ENCODE assay signal across 19 cellular contexts in the genomic region with DNA sequence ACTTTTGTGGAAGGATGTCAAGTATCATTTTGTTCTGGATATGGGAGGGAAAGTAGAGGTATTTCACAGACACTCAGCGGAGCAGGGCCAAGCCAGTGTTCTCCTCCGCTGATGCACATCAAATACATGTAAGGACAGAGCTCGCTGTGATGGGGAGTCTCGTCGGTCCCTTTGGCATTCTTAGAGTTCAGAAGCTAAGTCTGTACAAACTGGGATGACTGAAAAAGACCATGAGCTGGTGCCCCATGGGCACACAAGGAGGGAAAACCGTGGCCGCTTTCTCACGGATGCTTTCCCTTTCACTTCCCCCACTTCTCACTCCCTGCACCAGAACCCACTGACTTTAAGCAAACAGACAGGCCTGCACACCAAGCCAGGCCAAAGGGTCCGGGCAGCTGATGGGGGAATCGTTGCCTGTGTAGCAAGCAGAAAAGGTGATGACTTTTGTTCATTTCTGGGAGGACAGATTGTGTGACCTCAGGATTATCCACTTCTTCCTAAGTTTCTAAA. TPM values are rescaled to one million over a fixed set of nuclear protein-coding genes. Genes with fewer than 3 reads are reported as not detected.
A peak's percentile ranks its signal among the peaks of the same experiment; 100 is the strongest.
DNase-seq lines count a peak whose midpoint lies in the region; ATAC-seq and TF ChIP-seq lines count a peak whose summit lies in the region.
"Had no signal": no experiment of that assay in that cellular context is flagged by ENCODE, and none has a peak within 500 bp of the region (broad histone marks: within the 10 kb centered on the region; RNA-seq: fewer than 3 reads in every experiment).

No MANE protein-coding gene starts in this region.

- peaks cover 3% of the 10 kb centered on the region for H3K36me3 Mint-ChIP-seq in activated naive CD8-positive, alpha-beta T cell treated with anti-CD3 and anti-CD28 coated beads, Interleukin-2, amount 10 ng/mL, durations not matched to agents 7 days and 5 days
- peaks cover 2% of the 10 kb centered on the region for H3K36me3 Mint-ChIP-seq in activated naive CD8-positive, alpha-beta T cell treated with anti-CD3 and anti-CD28 coated beads for 36 hours
- peaks cover 5% of the 10 kb centered on the region for H3K36me3 Mint-ChIP-seq in WTC11
- H3K36me3 Mint-ChIP-seq in stimulated activated naive B cell treated with anti-CD40 and anti-IgM and Interleukin-4, amounts not matched to agents 10 μg/mL and 1 μg/mL and 100 μg/mL, for 72 hours, result peaks cover 11 to 17% of the 10 kb centered on the region in 2 donors

- H3K4me3 ChIP-seq in ascending aorta, result no peak overlapping the region
- H3K4me3 ChIP-seq: lower lobe of right lung, suprapubic skin had no signal

- H3K4me3 Mint-ChIP-seq in activated naive CD8-positive, alpha-beta T cell treated with anti-CD3 and anti-CD28 coated beads, Interleukin-2, amount 10 ng/mL, durations not matched to agents 7 days and 5 days, result peak overlapping the region; percentile 32
- H3K4me3 Mint-ChIP-seq in activated naive CD8-positive, alpha-beta T cell treated with anti-CD3 and anti-CD28 coated beads for 36 hours, result no peak overlapping the region
- H3K4me3 Mint-ChIP-seq in WTC11, result no peak overlapping the region
- no peak overlapping the region for H3K4me3 Mint-ChIP-seq in stimulated activated naive B cell treated with anti-CD40 and anti-IgM and Interleukin-4, amounts not matched to agents 10 μg/mL and 1 μg/mL and 100 μg/mL, for 72 hours
- H3K4me3 Mint-ChIP-seq: activated CD4-positive, alpha-beta T cell treated with anti-CD3 and anti-CD28 coated beads, Interleukin-2, amount 10 ng/mL, durations not matched to agents 24 days and 14 days had no signal

- no peaks in the 10 kb centered on the region for H3K27me3 ChIP-seq in ascending aorta
- H3K27me3 ChIP-seq: suprapubic skin had no signal

- peaks cover 11% of the 10 kb centered on the region for H3K27me3 Mint-ChIP-seq in activated naive CD8-positive, alpha-beta T cell treated with anti-CD3 and anti-CD28 coated beads, Interleukin-2, amount 10 ng/mL, durations not matched to agents 7 days and 5 days
- H3K27me3 Mint-ChIP-seq in activated naive CD8-positive, alpha-beta T cell treated with anti-CD3 and anti-CD28 coated beads for 36 hours, result no peaks in the 10 kb centered on the region
- no peaks in the 10 kb centered on the region for H3K27me3 Mint-ChIP-seq in WTC11 (ENCODE audit: low read depth)
- peaks cover 3% of the 10 kb centered on the region in 2 donors for H3K27me3 Mint-ChIP-seq in stimulated activated naive B cell treated with anti-CD40 and anti-IgM and Interleukin-4, amounts not matched to agents 10 μg/mL and 1 μg/mL and 100 μg/mL, for 72 hours

- TF ChIP-seq CTCF in WTC11 (IDR thresholded peaks at IDR 0.05) (no peak), ascending aorta (IDR thresholded peaks at IDR 0.05) (no peak)

- no peak for ATAC-seq in activated naive CD8-positive, alpha-beta T cell treated with anti-CD3 and anti-CD28 coated beads, Interleukin-2, amount 10 ng/mL, durations not matched to agents 7 days and 5 days (ENCODE audit: low read depth)
- ATAC-seq in GM21576 (IDR thresholded peaks at IDR 0.05; ENCODE audit: unreplicated experiment) (peak; percentile 38), WTC11 (no peak), HG02678 (IDR thresholded peaks at IDR 0.05; ENCODE audit: unreplicated experiment) (no peak)
- peak; percentile 33 to 57 for ATAC-seq in stimulated activated naive B cell treated with anti-CD40 and anti-IgM and Interleukin-4, amounts not matched to agents 10 μg/mL and 1 μg/mL and 100 μg/mL, for 72 hours (replicated peaks)
- ATAC-seq: esophagus mucosa, lower lobe of right lung had no signal

- no peak overlapping the region for H3K27ac ChIP-seq in ascending aorta
- H3K27ac ChIP-seq: lower lobe of right lung, suprapubic skin had no signal

- POLR2A ChIA-PET in activated naive CD8-positive, alpha-beta T cell treated with anti-CD3 and anti-CD28 coated beads, Interleukin-2, amount 10 ng/mL, durations not matched to agents 7 days and 5 days (lab: Charles Lee), result interaction anchor here (1.2 kb wide), 1 partner anchor 216 kb away, joined by 3 read pairs; the partner anchor contains the start of gene RPS6KA2
- POLR2A ChIA-PET in WTC11 (lab: Charles Lee), result no interaction called here

- peaks cover 35% of the 10 kb centered on the region for H3K4me1 Mint-ChIP-seq in activated naive CD8-positive, alpha-beta T cell treated with anti-CD3 and anti-CD28 coated beads, Interleukin-2, amount 10 ng/mL, durations not matched to agents 7 days and 5 days
- H3K4me1 Mint-ChIP-seq in activated naive CD8-positive, alpha-beta T cell treated with anti-CD3 and anti-CD28 coated beads for 36 hours, result peaks cover 41% of the 10 kb centered on the region
- peaks cover 16% of the 10 kb centered on the region for H3K4me1 Mint-ChIP-seq in WTC11
- H3K4me1 Mint-ChIP-seq in stimulated activated naive B cell treated with anti-CD40 and anti-IgM and Interleukin-4, amounts not matched to agents 10 μg/mL and 1 μg/mL and 100 μg/mL, for 72 hours, result peaks cover 9 to 10% of the 10 kb centered on the region in 2 donors

- H3K4me1 ChIP-seq in ascending aorta, result no peaks in the 10 kb centered on the region
- H3K4me1 ChIP-seq: lower lobe of right lung, suprapubic skin had no signal

- peaks cover 0 to 19% of the 10 kb centered on the region in 2 donors for H3K36me3 ChIP-seq in ascending aorta

- no peak for DNase-seq in activated naive CD8-positive, alpha-beta T cell treated with anti-CD3 and anti-CD28 coated beads, Interleukin-2, amount 10 ng/mL, durations not matched to agents 7 days and 5 days
- DNase-seq in activated naive CD8-positive, alpha-beta T cell treated with anti-CD3 and anti-CD28 coated beads for 36 hours, result no peak
- DNase-seq in WTC11 (ENCODE audit: low spot score) (no peak), ascending aorta (ENCODE audit: low spot score in 2 of 2) (no peak), NCI-H1417 (lab: John Stamatoyannopoulos, UW) (no peak)
- DNase-seq in stimulated activated naive B cell treated with anti-CD40 and anti-IgM and Interleukin-4, amounts not matched to agents 10 μg/mL and 1 μg/mL and 100 μg/mL, for 72 hours, result no peak
- DNase-seq: activated CD4-positive, alpha-beta T cell treated with anti-CD3 and anti-CD28 coated beads, Interleukin-2, amount 10 ng/mL, durations not matched to agents 24 days and 14 days; activated T-cell treated with anti-CD3 and anti-CD28 coated beads for 4 hours; immature natural killer cell; lower lobe of right lung; naive B cell; NCI-H2107; NCI-H69; small intestine; stimulated activated CD4-positive, alpha-beta T cell treated with anti-CD3 and anti-CD28 coated beads, Interleukin-4, amount 100 ng/mL, for 24 hours had no signal

- intact Hi-C loops in ascending aorta (cut with DNase I), result no loop called here

- no peak overlapping the region for H3K27ac Mint-ChIP-seq in activated naive CD8-positive, alpha-beta T cell treated with anti-CD3 and anti-CD28 coated beads, Interleukin-2, amount 10 ng/mL, durations not matched to agents 7 days and 5 days
- H3K27ac Mint-ChIP-seq in activated naive CD8-positive, alpha-beta T cell treated with anti-CD3 and anti-CD28 coated beads for 36 hours, result no peak overlapping the region
- peak overlapping the region; percentile 22; the same call in 1 of the 2 replicates for H3K27ac Mint-ChIP-seq in WTC11
- peak overlapping the region; percentile 22 for H3K27ac Mint-ChIP-seq in stimulated activated naive B cell treated with anti-CD40 and anti-IgM and Interleukin-4, amounts not matched to agents 10 μg/mL and 1 μg/mL and 100 μg/mL, for 72 hours
- H3K27ac Mint-ChIP-seq: activated CD4-positive, alpha-beta T cell treated with anti-CD3 and anti-CD28 coated beads, Interleukin-2, amount 10 ng/mL, durations not matched to agents 24 days and 14 days had no signal

- H3K9me3 ChIP-seq in ascending aorta, result no peaks in the 10 kb centered on the region
- H3K9me3 ChIP-seq: lower lobe of right lung, suprapubic skin had no signal

- CTCF ChIA-PET in WTC11 (lab: Charles Lee), result interaction anchor here (0.9 to 2.6 kb wide), 2 partner anchors 10 to 97 kb away, joined by 3 to 11 read pairs; no protein-coding TSS in a partner anchor

- H3K9me3 Mint-ChIP-seq in activated naive CD8-positive, alpha-beta T cell treated with anti-CD3 and anti-CD28 coated beads, Interleukin-2, amount 10 ng/mL, durations not matched to agents 7 days and 5 days, result no peaks in the 10 kb centered on the region
- no peaks in the 10 kb centered on the region for H3K9me3 Mint-ChIP-seq in activated naive CD8-positive, alpha-beta T cell treated with anti-CD3 and anti-CD28 coated beads for 36 hours
- H3K9me3 Mint-ChIP-seq in WTC11, result peaks cover under 1% of the 10 kb centered on the region; the same call in 1 of the 2 replicates
- H3K9me3 Mint-ChIP-seq in stimulated activated naive B cell treated with anti-CD40 and anti-IgM and Interleukin-4, amounts not matched to agents 10 μg/mL and 1 μg/mL and 100 μg/mL, for 72 hours, result peaks cover 0 to under 1% of the 10 kb centered on the region in 2 donors
- H3K9me3 Mint-ChIP-seq: activated CD4-positive, alpha-beta T cell treated with anti-CD3 and anti-CD28 coated beads, Interleukin-2, amount 10 ng/mL, durations not matched to agents 24 days and 14 days; immature natural killer cell; naive B cell had no signal

TF ChIP-seq in WTC11, 78 proteins besides CTCF, POLR2A, EP300 and RAD21 (continues in another document):
- TF ChIP-seq OVOL2 (CRISPR knock-in tag; IDR thresholded peaks at IDR 0.05; ENCODE audit: borderline replicate concordance) (no peak), NFE2L1 (CRISPR knock-in tag; IDR thresholded peaks at IDR 0.05) (no peak), ZNF396 (CRISPR knock-in tag; IDR thresholded peaks at IDR 0.05; ENCODE audit: borderline replicate concordance) (no peak), ZMAT4 (CRISPR knock-in tag; IDR thresholded peaks at IDR 0.05) (no peak), E2F4 (CRISPR knock-in tag; IDR thresholded peaks at IDR 0.05; ENCODE audit: borderline replicate concordance, low read depth) (no peak)

RNA-seq across cellular contexts. Expression of gene MPC1, which starts 27.7 kb away (rescaled TPM):
- 10 to 100 TPM; 28.7 to 29.6 TPM for total RNA-seq in activated naive CD8-positive, alpha-beta T cell treated with anti-CD3 and anti-CD28 coated beads, Interleukin-2, amount 10 ng/mL, durations not matched to agents 7 days and 5 days
- 10 to 100 TPM; 22.2 to 25.2 TPM for total RNA-seq in activated naive CD8-positive, alpha-beta T cell treated with anti-CD3 and anti-CD28 coated beads for 36 hours
- total RNA-seq in WTC11 (2021), result 8.7 to 10.7 TPM (median 9.6 TPM) in 3 replicates
- 23.8 TPM for total RNA-seq in ascending aorta

Comparison
In these comparisons a context has a peak if more than half of its experiments do, and no peak if none do; other contexts are left out.
1. ATAC-seq: peak in GM21576 (single experiment) and stimulated activated naive B cell treated with anti-CD40 and anti-IgM and Interleukin-4, amounts not matched to agents 10 μg/mL and 1 μg/mL and 100 μg/mL, for 72 hours (2 of 2); none in activated naive CD8-positive, alpha-beta T cell treated with anti-CD3 and anti-CD28 coated beads, Interleukin-2, amount 10 ng/mL, durations not matched to agents 7 days and 5 days (single experiment), WTC11 (single experiment) and HG02678 (single experiment).
2. H3K27ac Mint-ChIP-seq: peak in WTC11 (single experiment) and stimulated activated naive B cell treated with anti-CD40 and anti-IgM and Interleukin-4, amounts not matched to agents 10 μg/mL and 1 μg/mL and 100 μg/mL, for 72 hours (single experiment); none in activated naive CD8-positive, alpha-beta T cell treated with anti-CD3 and anti-CD28 coated beads, Interleukin-2, amount 10 ng/mL, durations not matched to agents 7 days and 5 days (single experiment) and activated naive CD8-positive, alpha-beta T cell treated with anti-CD3 and anti-CD28 coated beads for 36 hours (single experiment).